In genomic region chr18:75504469-75504868, GRCh38 we compare ENCODE assay signal across 14 cellular contexts.
"Had no signal": no experiment of that assay in that cellular context is flagged by ENCODE, and none has a peak within 500 bp of the region (broad histone marks: within the 10 kb centered on the region; RNA-seq: fewer than 3 reads in every experiment).

No MANE protein-coding gene starts in this region.

- H3K4me1 ChIP-seq: colonic mucosa, heart left ventricle, left ventricle myocardium inferior, right atrium auricular region had no signal

- H3K27ac ChIP-seq: colonic mucosa, heart left ventricle, left ventricle myocardium inferior, right atrium auricular region, sigmoid colon, skin epidermis had no signal

- H3K9me3 ChIP-seq: colonic mucosa, heart left ventricle, left ventricle myocardium inferior, right atrium auricular region had no signal

- DNase-seq: caudate nucleus; colonic mucosa; effector CD4-positive, alpha-beta T cell; foreskin melanocyte; heart left ventricle; hippocampal formation; left ventricle myocardium inferior; mammary epithelial cell; naive thymus-derived CD4-positive, alpha-beta T cell; sigmoid colon; stimulated activated CD4-positive, alpha-beta T cell treated with anti-CD3 and anti-CD28 coated beads, Interleukin-2, amount 100 ng/mL, for 48 hours; stimulated activated naive CD4-positive, alpha-beta T cell treated with Interleukin-2 at 50 U/mL for 16 hours had no signal

- ATAC-seq: heart left ventricle; naive thymus-derived CD4-positive, alpha-beta T cell had no signal

- H3K4me3 ChIP-seq: colonic mucosa, heart left ventricle, left ventricle myocardium inferior, right atrium auricular region, sigmoid colon, skin epidermis had no signal

- H3K27me3 ChIP-seq: colonic mucosa, heart left ventricle, right atrium auricular region, sigmoid colon had no signal

- H3K36me3 ChIP-seq: colonic mucosa, heart left ventricle, left ventricle myocardium inferior, right atrium auricular region, sigmoid colon had no signal
